19 cellular contexts compared by ENCODE assay signal in the genomic region with DNA sequence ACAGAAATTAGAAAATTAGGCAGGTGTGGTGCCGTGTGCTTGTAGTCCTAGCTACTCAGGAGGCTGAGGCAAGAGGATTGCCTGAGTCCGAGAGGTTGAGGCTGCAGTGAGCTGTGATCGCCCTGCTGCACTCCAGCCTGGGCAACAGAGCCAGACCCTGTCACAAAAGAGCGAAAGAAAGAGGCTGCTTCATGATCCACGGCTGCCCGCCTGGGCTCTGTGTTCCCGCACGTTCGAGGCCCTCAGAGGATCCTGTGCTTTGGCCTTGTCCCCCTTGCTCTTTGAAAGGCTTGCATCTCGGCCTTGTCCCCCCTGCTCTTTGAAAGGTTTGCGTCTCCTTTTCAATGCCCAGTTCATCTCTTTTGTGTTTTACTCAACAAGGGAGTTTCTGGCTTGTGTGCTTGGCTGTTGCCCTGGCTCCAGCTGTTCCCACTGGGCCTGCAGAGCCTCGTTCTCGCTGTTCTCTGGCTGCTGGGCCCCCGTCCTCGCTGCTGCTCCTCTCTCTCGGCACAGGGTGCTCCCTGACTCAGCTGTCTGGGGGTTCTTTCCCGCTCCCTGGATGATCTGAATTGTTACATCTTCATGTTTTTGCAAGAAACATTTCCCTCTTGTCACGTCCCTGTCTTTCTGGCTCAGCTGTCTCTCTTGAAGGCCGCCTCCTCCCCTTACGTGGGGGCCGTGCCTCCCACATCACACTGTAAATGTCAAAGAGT. TPM values are rescaled to one million over a fixed set of nuclear protein-coding genes. Genes with fewer than 3 reads are reported as not detected.
DNase-seq lines count a peak whose midpoint lies in the region; ATAC-seq and TF ChIP-seq lines count a peak whose summit lies in the region.
"Had no signal": no experiment of that assay in that cellular context is flagged by ENCODE, and none has a peak within 500 bp of the region (broad histone marks: within the 10 kb centered on the region; RNA-seq: fewer than 3 reads in every experiment).

No MANE protein-coding gene starts in this region.

- no peak overlapping the region for H3K9ac ChIP-seq in mesendoderm (ENCODE audit: low read length)

- H3K79me2 ChIP-seq in mesendoderm (ENCODE audit: control insufficient read depth, insufficient read depth, low read length), result no peaks in the 10 kb centered on the region

- H3K36me3 ChIP-seq in heart left ventricle (no peaks in the 10 kb centered on the region), suprapubic skin (no peaks in the 10 kb centered on the region), mesendoderm (ENCODE audit: control insufficient read depth, insufficient read depth, low read length) (no peaks in the 10 kb centered on the region)
- H3K36me3 ChIP-seq: tibial artery had no signal

- H3K9me3 ChIP-seq in heart left ventricle (no peaks in the 10 kb centered on the region), suprapubic skin (no peaks in the 10 kb centered on the region)
- H3K9me3 ChIP-seq: tibial artery had no signal

- H3K23ac ChIP-seq in mesendoderm (ENCODE audit: low read length), result no peak overlapping the region

- H4K8ac ChIP-seq in mesendoderm (ENCODE audit: low read depth, low read length), result no peak overlapping the region

- H3K4ac ChIP-seq in mesendoderm (ENCODE audit: low read depth, low read length), result no peak overlapping the region

- TF ChIP-seq POLR2A in heart left ventricle (IDR thresholded peaks at IDR 0.05), result no peak
- TF ChIP-seq POLR2A in suprapubic skin (IDR thresholded peaks at IDR 0.05), result no peak

- 78 to 84% (median 83%) methylated on average over 19 to 21 of the region's 21 CpGs for WGBS in heart left ventricle, 4 donors
- 86% methylated on average over 21 of the region's 21 CpGs for WGBS in suprapubic skin
- no CpG with 5 or more reads among the region's 21 CpGs for WGBS in mesendoderm (ENCODE audit: extremely low coverage, insufficient coverage, low lambda C conversion rate)

- H3K27ac Mint-ChIP-seq in neural crest cell (ENCODE audit: unreplicated experiment), result peak overlapping the region; percentile 9
- H3K27ac Mint-ChIP-seq: activated CD8-positive, alpha-beta T cell treated with anti-CD3 and anti-CD28 coated beads, Interleukin-2, amount 10 ng/mL, durations not matched to agents 7 days and 5 days; dendritic cell treated with granulocyte-macrophage colony-stimulating factor and Interleukin-4, amounts not matched to agents 40 ng/mL and 50 ng/mL, for 4 days; progenitor cell of endocrine pancreas had no signal

- H3K27ac ChIP-seq in caudate nucleus (ENCODE audit: low read depth, low read length) (peak overlapping the region; percentile 88), heart left ventricle (no peak overlapping the region), suprapubic skin (no peak overlapping the region), mesendoderm (ENCODE audit: low read depth, low read length) (no peak overlapping the region)
- H3K27ac ChIP-seq: HL-60, SK-N-MC, tibial artery had no signal

- no peaks in the 10 kb centered on the region for H3K27me3 Mint-ChIP-seq in neural crest cell (ENCODE audit: low read depth)

- H3K4me3 Mint-ChIP-seq in neural crest cell, result peak overlapping the region; percentile 2
- H3K4me3 Mint-ChIP-seq: activated CD8-positive, alpha-beta T cell treated with anti-CD3 and anti-CD28 coated beads, Interleukin-2, amount 10 ng/mL, durations not matched to agents 7 days and 5 days; dendritic cell treated with granulocyte-macrophage colony-stimulating factor and Interleukin-4, amounts not matched to agents 40 ng/mL and 50 ng/mL, for 4 days had no signal

- TF ChIP-seq CTCF in heart left ventricle (IDR thresholded peaks at IDR 0.05) (no peak), neural crest cell (conservative IDR thresholded peaks at IDR 0.05) (no peak), suprapubic skin (IDR thresholded peaks at IDR 0.05) (no peak)

- ATAC-seq in heart left ventricle, result peak in 3 of 4 donors; percentile 33 to 65 (median 55)
- ATAC-seq: activated CD8-positive, alpha-beta T cell treated with anti-CD3 and anti-CD28 coated beads, Interleukin-2, amount 10 ng/mL, durations not matched to agents 7 days and 5 days had no signal

- DNase-seq in caudate nucleus (lab: John Stamatoyannopoulos, UW) (peak in 48 of 61 donors; percentile 14 to 96 (median 61)), heart left ventricle (peak in 1 of 5 donors; percentile 53), neural crest cell (ENCODE audit: low read depth, low spot score) (no peak), suprapubic skin (ENCODE audit: low spot score in 2 of 2) (peak; percentile 40 to 61), AG20443 (ENCODE audit: low spot score) (no peak), MV-4-11 (lab: John Stamatoyannopoulos, UW) (no peak), mesendoderm (no peak)
- DNase-seq in activated CD8-positive, alpha-beta memory T cell treated with anti-CD3 and anti-CD28 coated beads for 24 hours, result no peak
- DNase-seq: activated CD8-positive, alpha-beta T cell treated with anti-CD3 and anti-CD28 coated beads, Interleukin-2, amount 10 ng/mL, durations not matched to agents 7 days and 5 days; GF-D8; KBM-7; mesenchymal stem cell; NCI-H446 treated with DMSO at 0.1 percent for 48 hours; stimulated activated CD4-positive, alpha-beta T cell treated with anti-CD3 and anti-CD28 coated beads, Interleukin-1b, Interleukin-23, amount 100 ng/mL, for 48 hours had no signal

- no peak overlapping the region for H2BK120ac ChIP-seq in mesendoderm (ENCODE audit: low read depth, low read length)

- H3K4me1 Mint-ChIP-seq in neural crest cell, result peaks cover 26% of the 10 kb centered on the region

- intact Hi-C loops in heart left ventricle (cut with DNase I), result no loop called here

- no peak overlapping the region for H2BK5ac ChIP-seq in mesendoderm (ENCODE audit: low read length)

- H3K4me1 ChIP-seq in heart left ventricle (peaks cover 0 to 17% (median 2%) of the 10 kb centered on the region in 12 donors), suprapubic skin (peaks cover 28% of the 10 kb centered on the region), mesendoderm (ENCODE audit: control insufficient read depth, low read depth, low read length) (no peaks in the 10 kb centered on the region)

- no peak overlapping the region for H2BK15ac ChIP-seq in mesendoderm (replicated peaks; ENCODE audit: low read depth)

- H3K56ac ChIP-seq in mesendoderm (ENCODE audit: low read length), result no peak overlapping the region

- H3K4me3 ChIP-seq in heart left ventricle (no peak overlapping the region), suprapubic skin (no peak overlapping the region), mesendoderm (ENCODE audit: low read length) (no peak overlapping the region)
- H3K4me3 ChIP-seq: SK-N-MC, tibial artery had no signal

- H2AK5ac ChIP-seq in mesendoderm (ENCODE audit: low read length), result no peak overlapping the region

- H3K4me2 ChIP-seq in mesendoderm (ENCODE audit: low read length), result no peak overlapping the region

- H3K9me3 Mint-ChIP-seq in neural crest cell, result no peaks in the 10 kb centered on the region
- H3K9me3 Mint-ChIP-seq: dendritic cell treated with granulocyte-macrophage colony-stimulating factor and Interleukin-4, amounts not matched to agents 40 ng/mL and 50 ng/mL, for 4 days had no signal

- no peak for TF ChIP-seq EP300 in suprapubic skin (IDR thresholded peaks at IDR 0.05)

- no peak overlapping the region for H3K18ac ChIP-seq in mesendoderm (ENCODE audit: low read length)

- H3K27me3 ChIP-seq in heart left ventricle, result no peaks in the 10 kb centered on the region
- peaks cover 12% of the 10 kb centered on the region for H3K27me3 ChIP-seq in suprapubic skin
- H3K27me3 ChIP-seq in mesendoderm (ENCODE audit: insufficient read depth, low read length, poor library complexity), result no peaks in the 10 kb centered on the region
- H3K27me3 ChIP-seq: tibial artery had no signal

- no peaks in the 10 kb centered on the region for H3K36me3 Mint-ChIP-seq in neural crest cell (ENCODE audit: low read depth)

- no peak overlapping the region for H4K5ac ChIP-seq in mesendoderm (ENCODE audit: low read length)

- H3K79me1 ChIP-seq in mesendoderm (ENCODE audit: low read length), result no peaks in the 10 kb centered on the region

RNA-seq across cellular contexts. Expression of gene INPP5A, which starts 45.1 kb away (rescaled TPM):
- total RNA-seq in heart left ventricle, result 100 to 1,000 TPM in 6 of 9 donors, 10 to 100 TPM in 3; 78.1 to 179 (median 113) TPM
- 10 to 100 TPM; 38.6 to 60.1 TPM for polyA plus RNA-seq in heart left ventricle
- total RNA-seq in neural crest cell, result 34.8 and 35.4 TPM in 2 replicates
- total RNA-seq in suprapubic skin, result 10 to 100 TPM; 28.1 to 39.1 (median 32.3) TPM
- 17.5 TPM for polyA plus RNA-seq in mesendoderm (2013, experiment 1 of 2)
- polyA plus RNA-seq in mesendoderm (2013, experiment 2 of 2), result 18.1 TPM

Comparison
In these comparisons a context has a peak if more than half of its experiments do, and no peak if none do; other contexts are left out.
1. DNase-seq: peak in caudate nucleus (48 of 61) and suprapubic skin (2 of 2); none in neural crest cell (single experiment), AG20443 (single experiment), MV-4-11 (single experiment), mesendoderm (single experiment) and activated CD8-positive, alpha-beta memory T cell treated with anti-CD3 and anti-CD28 coated beads for 24 hours (single experiment).